Comparison of ENCODE assay signal across 21 cellular contexts in the genomic region with DNA sequence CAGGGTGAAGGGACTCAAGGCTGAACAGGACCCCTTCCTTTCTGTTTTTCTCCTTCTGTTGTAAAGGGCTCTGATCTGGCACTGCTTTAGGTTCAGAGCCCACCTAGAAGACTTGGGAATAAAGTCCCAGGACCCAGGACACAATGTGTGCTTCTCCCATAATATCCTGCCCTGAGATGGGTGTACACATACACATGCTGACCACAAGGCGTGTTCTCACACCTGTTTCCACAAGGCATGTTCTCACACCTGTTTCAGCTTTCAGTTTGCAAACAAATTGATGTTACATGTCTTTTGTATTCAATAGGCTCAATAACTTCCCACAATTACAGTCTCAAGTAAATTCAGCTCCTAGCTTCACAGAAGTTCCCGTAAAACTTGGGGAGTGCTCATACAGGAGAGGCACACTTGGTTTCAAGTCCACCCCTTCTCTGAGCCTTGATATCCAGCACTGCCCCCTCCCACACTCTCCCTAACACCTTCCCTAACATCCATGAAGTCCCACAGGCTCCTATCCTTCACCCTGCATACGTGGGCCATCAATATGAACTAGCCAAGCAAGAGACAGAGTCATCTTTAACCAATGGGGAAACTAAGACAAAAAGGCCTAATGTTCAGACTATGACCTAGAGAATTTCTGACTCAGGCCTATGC.
"Had no signal": no experiment of that assay in that cellular context is flagged by ENCODE, and none has a peak within 500 bp of the region (broad histone marks: within the 10 kb centered on the region; RNA-seq: fewer than 3 reads in every experiment).

No MANE protein-coding gene starts in this region.

- H3K9me3 Mint-ChIP-seq: activated B cell treated with CpG ODN at 0.5 μM for 24 hours; activated CD4-positive, alpha-beta T cell treated with anti-CD3 and anti-CD28 coated beads, Interleukin-2, amount 10 ng/mL, durations not matched to agents 24 days and 14 days; activated naive CD4-positive, alpha-beta T cell treated with anti-CD3 and anti-CD28 coated beads, Interleukin-2, amount 10 ng/mL, durations not matched to agents 7 days and 5 days; activated naive CD8-positive, alpha-beta T cell treated with anti-CD3 and anti-CD28 coated beads for 36 hours; activated T-cell treated with anti-CD3 and anti-CD28 coated beads, Interleukin-2, amount 50 U/mL, for 4 hours had no signal

- DNase-seq: activated B cell treated with CpG ODN at 0.5 μM for 24 hours; activated CD4-positive, alpha-beta T cell treated with anti-CD3 and anti-CD28 coated beads for 1 hour; activated CD4-positive, alpha-beta T cell treated with anti-CD3 and anti-CD28 coated beads, Interleukin-2, amount 10 ng/mL, durations not matched to agents 24 days and 14 days; activated CD4-positive, alpha-beta T cell treated with anti-CD3 and anti-CD28 coated beads, Interleukin-2, amount 50 U/mL, for 48 hours; activated CD8-positive, alpha-beta memory T cell treated with anti-CD3 and anti-CD28 coated beads, Interleukin-2, amount 10 ng/mL, durations not matched to agents 7 days and 5 days; activated effector memory CD4-positive, alpha-beta T cell treated with anti-CD3 and anti-CD28 coated beads, Interleukin-2, amount 50 U/mL, for 16 hours; activated naive CD4-positive, alpha-beta T cell treated with anti-CD3 and anti-CD28 coated beads, Interleukin-2, amount 10 ng/mL, durations not matched to agents 7 days and 5 days; activated naive CD8-positive, alpha-beta T cell treated with anti-CD3 and anti-CD28 coated beads for 36 hours; activated T-cell treated with anti-CD3 and anti-CD28 coated beads, Interleukin-2, amount 50 U/mL, for 4 hours; aorta; central memory CD4-positive, alpha-beta T cell; NCI-H1105 treated with DMSO at 0.1 percent for 48 hours; NCI-H146; NCI-H1930; NCI-H345; NCI-H510A; NCI-H526 treated with DMSO at 0.1 percent for 48 hours; NCI-H82; SIG-M5; T-helper 17 cell; T-helper 9 cell had no signal

- H3K27me3 Mint-ChIP-seq: activated B cell treated with CpG ODN at 0.5 μM for 24 hours; activated CD4-positive, alpha-beta T cell treated with anti-CD3 and anti-CD28 coated beads, Interleukin-2, amount 10 ng/mL, durations not matched to agents 24 days and 14 days; activated CD8-positive, alpha-beta memory T cell treated with anti-CD3 and anti-CD28 coated beads, Interleukin-2, amount 10 ng/mL, durations not matched to agents 7 days and 5 days; activated naive CD4-positive, alpha-beta T cell treated with anti-CD3 and anti-CD28 coated beads, Interleukin-2, amount 10 ng/mL, durations not matched to agents 7 days and 5 days; activated naive CD8-positive, alpha-beta T cell treated with anti-CD3 and anti-CD28 coated beads for 36 hours; T-helper 17 cell had no signal

- H3K27ac Mint-ChIP-seq: activated B cell treated with CpG ODN at 0.5 μM for 24 hours; activated CD4-positive, alpha-beta T cell treated with anti-CD3 and anti-CD28 coated beads, Interleukin-2, amount 10 ng/mL, durations not matched to agents 24 days and 14 days; activated CD8-positive, alpha-beta memory T cell treated with anti-CD3 and anti-CD28 coated beads, Interleukin-2, amount 10 ng/mL, durations not matched to agents 7 days and 5 days; activated naive CD4-positive, alpha-beta T cell treated with anti-CD3 and anti-CD28 coated beads, Interleukin-2, amount 10 ng/mL, durations not matched to agents 7 days and 5 days; activated naive CD8-positive, alpha-beta T cell treated with anti-CD3 and anti-CD28 coated beads for 36 hours; T-helper 17 cell had no signal

- H3K4me3 Mint-ChIP-seq: activated B cell treated with CpG ODN at 0.5 μM for 24 hours; activated CD4-positive, alpha-beta T cell treated with anti-CD3 and anti-CD28 coated beads, Interleukin-2, amount 10 ng/mL, durations not matched to agents 24 days and 14 days; activated CD8-positive, alpha-beta memory T cell treated with anti-CD3 and anti-CD28 coated beads, Interleukin-2, amount 10 ng/mL, durations not matched to agents 7 days and 5 days; activated naive CD4-positive, alpha-beta T cell treated with anti-CD3 and anti-CD28 coated beads, Interleukin-2, amount 10 ng/mL, durations not matched to agents 7 days and 5 days; activated naive CD8-positive, alpha-beta T cell treated with anti-CD3 and anti-CD28 coated beads for 36 hours; activated T-cell treated with anti-CD3 and anti-CD28 coated beads, Interleukin-2, amount 50 U/mL, for 4 hours; T-helper 17 cell had no signal
